In genomic region chrX:150085881-150086280, GRCh38 we compare ENCODE assay signal across 21 cellular contexts.
A peak's percentile ranks its signal among the peaks of the same experiment; 100 is the strongest.
DNase-seq lines count a peak whose midpoint lies in the region; ATAC-seq and TF ChIP-seq lines count a peak whose summit lies in the region.
"Had no signal": no experiment of that assay in that cellular context is flagged by ENCODE, and none has a peak within 500 bp of the region (broad histone marks: within the 10 kb centered on the region; RNA-seq: fewer than 3 reads in every experiment).

No MANE protein-coding gene starts in this region.

- BruUV-seq in PC-3 (replicated peaks; lab: Mats Ljungman, UMichigan) (no TSS peak), Caco-2 (replicated peaks; lab: Mats Ljungman, UMichigan) (no TSS peak)

- H3K9me2 ChIP-seq in PC-3 (replicated peaks; ENCODE audit: low read length), result no peaks in the 10 kb centered on the region

- TF ChIP-seq CTCF in C4-2B (conservative IDR thresholded peaks at IDR 0.05) (no peak), PC-3 (conservative IDR thresholded peaks at IDR 0.05; ENCODE audit: low read depth, low read length) (no peak), choroid plexus epithelial cell (conservative IDR thresholded peaks at IDR 0.05; ENCODE audit: low read depth, low read length) (no peak), GM10248 (IDR thresholded peaks at IDR 0.05; ENCODE audit: control extremely low read depth, extremely low read depth, low read depth, missing control alignments) (no peak), Caco-2 (IDR thresholded peaks at IDR 0.05; ENCODE audit: insufficient read depth in 1 of 2, low read depth in 1 of 2, low read length in 1 of 2, severe bottlenecking in 1 of 2, unreplicated experiment in 1 of 2) (no peak)

- no peak overlapping the region for H3K27ac Mint-ChIP-seq in Caco-2 (ENCODE audit: unreplicated experiment)
- H3K27ac Mint-ChIP-seq: activated naive CD8-positive, alpha-beta T cell treated with anti-CD3 and anti-CD28 coated beads for 36 hours; IgD-negative memory B cell; T-cell had no signal

- peaks cover 4% of the 10 kb centered on the region for H3K27me3 Mint-ChIP-seq in Caco-2 (ENCODE audit: insufficient read depth, unreplicated experiment)
- H3K27me3 Mint-ChIP-seq: activated naive CD8-positive, alpha-beta T cell treated with anti-CD3 and anti-CD28 coated beads for 36 hours; IgD-negative memory B cell had no signal

- CTCF ChIA-PET in PC-3 (lab: Charles Lee) (no interaction called here), GM10248 (lab: Yijun Ruan, JAX) (no interaction called here), Caco-2 (lab: Charles Lee) (no interaction called here)

- no peak overlapping the region for H3K4me3 ChIP-seq in PC-3 (ENCODE audit: low read length)
- H3K4me3 ChIP-seq in choroid plexus epithelial cell (ENCODE audit: low read depth, low read length), result no peak overlapping the region
- H3K4me3 ChIP-seq in Caco-2 (ENCODE audit: low read depth, low read length), result no peak overlapping the region
- H3K4me3 ChIP-seq: MG63, psoas muscle, transverse colon had no signal

- POLR2A ChIA-PET in PC-3 (lab: Charles Lee; ENCODE audit: unreplicated experiment) (no interaction called here), GM10248 (lab: Yijun Ruan, JAX) (no interaction called here), Caco-2 (lab: Charles Lee) (no interaction called here)

- H3K36me3 ChIP-seq in PC-3 (ENCODE audit: low read depth, low read length) (no peaks in the 10 kb centered on the region), Caco-2 (ENCODE audit: control insufficient read depth, insufficient read depth, low read length) (no peaks in the 10 kb centered on the region)
- H3K36me3 ChIP-seq: MG63, transverse colon had no signal

- peak overlapping the region; percentile 72 for H3K4me2 ChIP-seq in PC-3 (ENCODE audit: low read length)

- no peaks in the 10 kb centered on the region for H4K20me1 ChIP-seq in PC-3 (ENCODE audit: low read length)

- H3K27ac ChIP-seq in C4-2B (peak overlapping the region; percentile 47; the same call in 1 of the 2 replicates), PC-3 (ENCODE audit: low read length) (peak overlapping the region; percentile 94)
- H3K27ac ChIP-seq: epithelial cell of prostate, psoas muscle, transverse colon had no signal

- no peaks in the 10 kb centered on the region for H3K36me3 Mint-ChIP-seq in Caco-2 (ENCODE audit: insufficient read depth, unreplicated experiment)
- H3K36me3 Mint-ChIP-seq: activated naive CD8-positive, alpha-beta T cell treated with anti-CD3 and anti-CD28 coated beads for 36 hours; IgD-negative memory B cell; T-cell had no signal

- peaks cover 4% of the 10 kb centered on the region for H3F3A ChIP-seq in PC-3 (ENCODE audit: low read length, unreplicated experiment)

- H3K9ac ChIP-seq in PC-3 (ENCODE audit: low read length), result peak overlapping the region; percentile 63; the same call in 1 of the 2 replicates

- intact Hi-C loops in PC-3 (cut with micrococcal nuclease) (loop anchor here (1.0 to 5.0 kb wide), 5 partner anchors 24 to 277 kb away; partner anchors contain the start of gene MAMLD1), head of caudate nucleus (cut with DNase I) (no loop called here), Caco-2 (cut with micrococcal nuclease; ENCODE audit: unreplicated experiment) (no loop called here)

- H3K9me3 ChIP-seq in PC-3 (ENCODE audit: low read length) (no peaks in the 10 kb centered on the region), Caco-2 (no peaks in the 10 kb centered on the region)
- H3K9me3 ChIP-seq: MG63, psoas muscle, transverse colon had no signal

- H3K27me3 ChIP-seq in PC-3 (ENCODE audit: low read length), result no peaks in the 10 kb centered on the region
- H3K27me3 ChIP-seq in Caco-2 (replicated peaks; ENCODE audit: control insufficient read depth, insufficient read depth, low read length), result no peaks in the 10 kb centered on the region
- H3K27me3 ChIP-seq: MG63, transverse colon had no signal

- no peak overlapping the region for H3K4me3 Mint-ChIP-seq in Caco-2 (ENCODE audit: unreplicated experiment)
- H3K4me3 Mint-ChIP-seq: activated naive CD8-positive, alpha-beta T cell treated with anti-CD3 and anti-CD28 coated beads for 36 hours; IgD-negative memory B cell; T-cell had no signal

- ATAC-seq in PC-3, result peak; percentile 60
- ATAC-seq: psoas muscle, Right ventricle myocardium inferior, T-cell had no signal

- no peaks in the 10 kb centered on the region for H3K79me2 ChIP-seq in PC-3 (ENCODE audit: low read length)

- no peak overlapping the region; the same call in 1 of the 2 replicates for H2AFZ ChIP-seq in PC-3 (ENCODE audit: low read length)

- H3K4me1 Mint-ChIP-seq in Caco-2 (ENCODE audit: low read depth, unreplicated experiment), result no peaks in the 10 kb centered on the region
- H3K4me1 Mint-ChIP-seq: activated naive CD8-positive, alpha-beta T cell treated with anti-CD3 and anti-CD28 coated beads for 36 hours; T-cell had no signal

- no peaks in the 10 kb centered on the region for H3K9me3 Mint-ChIP-seq in Caco-2 (ENCODE audit: unreplicated experiment)
- H3K9me3 Mint-ChIP-seq: activated naive CD8-positive, alpha-beta T cell treated with anti-CD3 and anti-CD28 coated beads for 36 hours; T-cell had no signal

- peak; percentile 59 for DNase-seq in PC-3
- DNase-seq in choroid plexus epithelial cell (ENCODE audit: low read depth), result peak; percentile 33
- DNase-seq in kidney tubule cell (ENCODE audit: low spot score), result peak; percentile 8
- no peak for DNase-seq in AG08395 (ENCODE audit: low spot score)
- DNase-seq in GM10248 (ENCODE audit: extremely low spot score), result no peak
- no peak for DNase-seq in head of caudate nucleus
- DNase-seq in Caco-2, result no peak
- DNase-seq: activated CD4-positive, alpha-beta T cell treated with anti-CD3 and anti-CD28 coated beads for 48 hours; activated naive CD8-positive, alpha-beta T cell treated with anti-CD3 and anti-CD28 coated beads for 36 hours; MG63; NCI-H1417 treated with DMSO at 0.1 percent for 48 hours; NCI-H748 treated with DMSO at 0.1 percent for 48 hours; psoas muscle; small intestine; stimulated activated naive CD4-positive, alpha-beta T cell treated with Interleukin-2 at 50 U/mL for 16 hours; T-cell; transverse colon had no signal

- H3K4me1 ChIP-seq in PC-3 (ENCODE audit: insufficient read depth, low read length), result peaks cover 33% of the 10 kb centered on the region
- no peaks in the 10 kb centered on the region for H3K4me1 ChIP-seq in Caco-2
- H3K4me1 ChIP-seq: psoas muscle, transverse colon had no signal

Comparison
In these comparisons a context has a peak if more than half of its experiments do, and no peak if none do; other contexts are left out.
1. DNase-seq: peak in PC-3 (single experiment), choroid plexus epithelial cell (single experiment) and kidney tubule cell (single experiment); none in AG08395 (single experiment), GM10248 (single experiment), head of caudate nucleus (0 of 42) and Caco-2 (0 of 2).